Comparison of ENCODE assay signal across 1 cellular context in genomic region chr3:11846281-11847034, GRCh38.
TF ChIP-seq lines count a peak whose summit lies in the region.

Gene TAMM41 (minus strand): TSS chr3:11846885. CDS start chr3:11846636, 249 bp downstream.

TF ChIP-seq in HepG2, 621 proteins besides CTCF, POLR2A, EP300 and RAD21 (continued from another document and continues in another):
- TF ChIP-seq AKAP8 (CRISPR knock-in tag; IDR thresholded peaks at IDR 0.05), result peak; percentile 60; the same call in 1 of the 2 replicates
- no peak for TF ChIP-seq DZIP1 (CRISPR knock-in tag; IDR thresholded peaks at IDR 0.05)
- peak; percentile 81; the same call in 1 of the 2 replicates for TF ChIP-seq SP140L (CRISPR knock-in tag; IDR thresholded peaks at IDR 0.05; ENCODE audit: borderline replicate concordance)
- TF ChIP-seq ZNF263 (CRISPR knock-in tag; IDR thresholded peaks at IDR 0.05), result peak; percentile 44; the same call in 1 of the 2 replicates
- TF ChIP-seq NCOR1 (IDR thresholded peaks at IDR 0.05; ENCODE audit: borderline replicate concordance, low read length), result no peak
- TF ChIP-seq SMAD9 (CRISPR knock-in tag; IDR thresholded peaks at IDR 0.05), result peak; percentile 73; the same call in 1 of the 2 replicates
- TF ChIP-seq, protein P1, sequence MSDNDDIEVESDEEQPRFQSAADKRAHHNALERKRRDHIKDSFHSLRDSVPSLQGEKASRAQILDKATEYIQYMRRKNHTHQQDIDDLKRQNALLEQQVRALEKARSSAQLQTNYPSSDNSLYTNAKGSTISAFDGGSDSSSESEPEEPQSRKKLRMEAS (IDR thresholded peaks at IDR 0.05), result peak; percentile 71
- 0 out of 2 replicates have a peak, but pooled peaks have one; percentile 35 for TF ChIP-seq ZNF816 (CRISPR knock-in tag; IDR thresholded peaks at IDR 0.05; ENCODE audit: borderline replicate concordance)
- peak; percentile 88; the same call in 1 of the 2 replicates for TF ChIP-seq TSC22D2 (CRISPR knock-in tag; IDR thresholded peaks at IDR 0.05; ENCODE audit: borderline replicate concordance)
- 0 out of 2 replicates have a peak, but pooled peaks have one; percentile 9 for TF ChIP-seq SOX13 (IDR thresholded peaks at IDR 0.05)
- TF ChIP-seq SOX13 (CRISPR knock-in tag; conservative IDR thresholded peaks at IDR 0.05 in 1 of 2, IDR thresholded peaks at IDR 0.05 in 1 of 2), result peak in 1 of 2 experiments; percentile 68; a peak in 2 of 4 replicates
- peak; percentile 86; the same call in 1 of the 2 replicates for TF ChIP-seq ZNF782 (CRISPR knock-in tag; IDR thresholded peaks at IDR 0.05; ENCODE audit: borderline replicate concordance)
- TF ChIP-seq AHR (CRISPR knock-in tag; IDR thresholded peaks at IDR 0.05), result peak; percentile 34; the same call in 1 of the 2 replicates
- peak; percentile 64 for TF ChIP-seq FOXO1 (CRISPR knock-in tag; IDR thresholded peaks at IDR 0.05)
- peak; percentile 0; the same call in 1 of the 2 replicates for TF ChIP-seq MLX (CRISPR knock-in tag; IDR thresholded peaks at IDR 0.05)
- peak; percentile 85; the same call in 1 of the 2 replicates for TF ChIP-seq LBX2 (CRISPR knock-in tag; IDR thresholded peaks at IDR 0.05; ENCODE audit: borderline replicate concordance)
- peak; percentile 42; the same call in 1 of the 2 replicates for TF ChIP-seq ZNF558 (CRISPR knock-in tag; IDR thresholded peaks at IDR 0.05; ENCODE audit: borderline replicate concordance)
- peak; percentile 92 for TF ChIP-seq BRD4 (CRISPR knock-in tag; IDR thresholded peaks at IDR 0.05)
- TF ChIP-seq GATAD2A (CRISPR knock-in tag; IDR thresholded peaks at IDR 0.05), result peak; percentile 83
- TF ChIP-seq ZNF768 (CRISPR knock-in tag; IDR thresholded peaks at IDR 0.05), result peak; percentile 47; the same call in 1 of the 2 replicates
- TF ChIP-seq ZSCAN25 (CRISPR knock-in tag; IDR thresholded peaks at IDR 0.05), result no peak; the same call in 1 of the 2 replicates
- 0 out of 2 replicates have a peak, but pooled peaks have one; percentile 53 for TF ChIP-seq ZBTB7B (CRISPR knock-in tag; IDR thresholded peaks at IDR 0.05)
- TF ChIP-seq, protein P2, sequence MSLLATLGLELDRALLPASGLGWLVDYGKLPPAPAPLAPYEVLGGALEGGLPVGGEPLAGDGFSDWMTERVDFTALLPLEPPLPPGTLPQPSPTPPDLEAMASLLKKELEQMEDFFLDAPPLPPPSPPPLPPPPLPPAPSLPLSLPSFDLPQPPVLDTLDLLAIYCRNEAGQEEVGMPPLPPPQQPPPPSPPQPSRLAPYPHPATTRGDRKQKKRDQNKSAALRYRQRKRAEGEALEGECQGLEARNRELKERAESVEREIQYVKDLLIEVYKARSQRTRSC (CRISPR knock-in tag; IDR thresholded peaks at IDR 0.05; ENCODE audit: low read depth), result peak; percentile 36; the same call in 1 of the 2 replicates
- TF ChIP-seq ZNF180 (CRISPR knock-in tag; IDR thresholded peaks at IDR 0.05; ENCODE audit: borderline replicate concordance, low read depth), result no peak
- TF ChIP-seq ZBTB20 (CRISPR knock-in tag; IDR thresholded peaks at IDR 0.05; ENCODE audit: borderline replicate concordance, low read depth), result peak; percentile 65; the same call in 1 of the 2 replicates
- TF ChIP-seq GTF3A (CRISPR knock-in tag; conservative IDR thresholded peaks at IDR 0.05), result 0 out of 2 replicates have a peak, but pooled peaks have one; percentile 65
- TF ChIP-seq ZXDC (CRISPR knock-in tag; IDR thresholded peaks at IDR 0.05), result 0 out of 2 replicates have a peak, but pooled peaks have one; percentile 57
- peak; percentile 95; the same call in 1 of the 2 replicates for TF ChIP-seq MTA1 (CRISPR knock-in tag; IDR thresholded peaks at IDR 0.05; ENCODE audit: borderline replicate concordance)
- 0 out of 2 replicates have a peak, but pooled peaks have one; percentile 57 for TF ChIP-seq ZBTB43 (CRISPR knock-in tag; conservative IDR thresholded peaks at IDR 0.05)
- TF ChIP-seq ZNF362 (CRISPR knock-in tag; IDR thresholded peaks at IDR 0.05; ENCODE audit: borderline replicate concordance), result 0 out of 2 replicates have a peak, but pooled peaks have one; percentile 15
- TF ChIP-seq ZNF232 (CRISPR knock-in tag; IDR thresholded peaks at IDR 0.05; ENCODE audit: borderline replicate concordance), result peak; percentile 58; the same call in 1 of the 2 replicates
- TF ChIP-seq GMEB1 (CRISPR knock-in tag; IDR thresholded peaks at IDR 0.05; ENCODE audit: borderline replicate concordance), result peak; percentile 100
- peak; percentile 99 for TF ChIP-seq ZMYM4 (CRISPR knock-in tag; IDR thresholded peaks at IDR 0.05)
- TF ChIP-seq MED8 (CRISPR knock-in tag; IDR thresholded peaks at IDR 0.05; ENCODE audit: insufficient replicate concordance), result peak; percentile 57
- TF ChIP-seq ZBTB46 (CRISPR knock-in tag; IDR thresholded peaks at IDR 0.05; ENCODE audit: borderline replicate concordance), result 0 out of 2 replicates have a peak, but pooled peaks have one; percentile 29
- TF ChIP-seq ASH2L (IDR thresholded peaks at IDR 0.05; ENCODE audit: insufficient read length, low read depth, low read length), result peak; percentile 76
- peak; percentile 77 for TF ChIP-seq ARNT2 (CRISPR knock-in tag; IDR thresholded peaks at IDR 0.05; ENCODE audit: low read depth)
- no peak for TF ChIP-seq ZNF441 (CRISPR knock-in tag; IDR thresholded peaks at IDR 0.05; ENCODE audit: borderline replicate concordance)
- TF ChIP-seq ELF1 (CRISPR knock-in tag; IDR thresholded peaks at IDR 0.05), result peak; percentile 78
- peak; percentile 27; the same call in 1 of the 2 replicates for TF ChIP-seq ZFP37 (CRISPR knock-in tag; IDR thresholded peaks at IDR 0.05; ENCODE audit: borderline replicate concordance)
- TF ChIP-seq, protein P3, sequence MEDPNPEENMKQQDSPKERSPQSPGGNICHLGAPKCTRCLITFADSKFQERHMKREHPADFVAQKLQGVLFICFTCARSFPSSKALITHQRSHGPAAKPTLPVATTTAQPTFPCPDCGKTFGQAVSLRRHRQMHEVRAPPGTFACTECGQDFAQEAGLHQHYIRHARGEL (CRISPR knock-in tag; IDR thresholded peaks at IDR 0.05), result peak; percentile 80
- TF ChIP-seq, protein P4, sequence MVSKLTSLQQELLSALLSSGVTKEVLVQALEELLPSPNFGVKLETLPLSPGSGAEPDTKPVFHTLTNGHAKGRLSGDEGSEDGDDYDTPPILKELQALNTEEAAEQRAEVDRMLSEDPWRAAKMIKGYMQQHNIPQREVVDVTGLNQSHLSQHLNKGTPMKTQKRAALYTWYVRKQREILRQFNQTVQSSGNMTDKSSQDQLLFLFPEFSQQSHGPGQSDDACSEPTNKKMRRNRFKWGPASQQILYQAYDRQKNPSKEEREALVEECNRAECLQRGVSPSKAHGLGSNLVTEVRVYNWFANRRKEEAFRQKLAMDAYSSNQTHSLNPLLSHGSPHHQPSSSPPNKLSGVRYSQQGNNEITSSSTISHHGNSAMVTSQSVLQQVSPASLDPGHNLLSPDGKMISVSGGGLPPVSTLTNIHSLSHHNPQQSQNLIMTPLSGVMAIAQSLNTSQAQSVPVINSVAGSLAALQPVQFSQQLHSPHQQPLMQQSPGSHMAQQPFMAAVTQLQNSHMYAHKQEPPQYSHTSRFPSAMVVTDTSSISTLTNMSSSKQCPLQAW (CRISPR knock-in tag; IDR thresholded peaks at IDR 0.05), result peak; percentile 67; the same call in 1 of the 2 replicates
- TF ChIP-seq ZNF260 (CRISPR knock-in tag; IDR thresholded peaks at IDR 0.05; ENCODE audit: borderline replicate concordance, low read depth), result no peak
- TF ChIP-seq HDAC1 (CRISPR knock-in tag; IDR thresholded peaks at IDR 0.05), result peak; percentile 91
- no peak for TF ChIP-seq TCF7 (IDR thresholded peaks at IDR 0.05; ENCODE audit: low read depth)
- peak; percentile 62; the same call in 1 of the 2 replicates for TF ChIP-seq SMAD3 (CRISPR knock-in tag; IDR thresholded peaks at IDR 0.05)
- TF ChIP-seq MEIS2 (CRISPR knock-in tag; IDR thresholded peaks at IDR 0.05), result peak; percentile 66; the same call in 1 of the 2 replicates
- TF ChIP-seq SKI (IDR thresholded peaks at IDR 0.05; ENCODE audit: partially characterized antibody), result no peak
- TF ChIP-seq CEBPG (CRISPR knock-in tag; IDR thresholded peaks at IDR 0.05), result peak; percentile 36
- 0 out of 2 replicates have a peak, but pooled peaks have one; percentile 63 for TF ChIP-seq CENPT (CRISPR knock-in tag; IDR thresholded peaks at IDR 0.05; ENCODE audit: low read depth)
